ENCODE assay signal across 11 cellular contexts in genomic region chr16:62190426-62190825, GRCh38.
DNase-seq lines count a peak whose midpoint lies in the region; ATAC-seq lines count a peak whose summit lies in the region.
"Had no signal": no experiment of that assay in that cellular context is flagged by ENCODE, and none has a peak within 500 bp of the region (broad histone marks: within the 10 kb centered on the region; RNA-seq: fewer than 3 reads in every experiment).

No MANE protein-coding gene starts in this region.

- H3K9me3 Mint-ChIP-seq in stimulated activated naive B cell treated with anti-CD40 and anti-IgM and Interleukin-4, amounts not matched to agents 10 μg/mL and 1 μg/mL and 100 μg/mL, for 72 hours: peaks cover 0 to 8% of the 10 kb centered on the region in 2 donors

- H3K4me3 ChIP-seq in H7 (ENCODE audit: insufficient read depth, low read depth, low read length): no peak overlapping the region
- H3K4me3 ChIP-seq: prostate gland had no signal

- DNase-seq in AG08395 (ENCODE audit: low spot score) (peak; percentile 17), H7 (peak; percentile 21), SKM-1 (lab: John Stamatoyannopoulos, UW; ENCODE audit: unreplicated experiment) (peak; percentile 36), iris pigment epithelial cell (ENCODE audit: low read depth) (peak; percentile 0), NCI-H2029 treated with DMSO at 0.1 percent for 48 hours (lab: John Stamatoyannopoulos, UW) (no peak), cerebellar nuclear complex (lab: John Stamatoyannopoulos, UW) (no peak)
- no peak for DNase-seq in stimulated activated naive B cell treated with anti-CD40 and anti-IgM and Interleukin-4, amounts not matched to agents 10 μg/mL and 1 μg/mL and 100 μg/mL, for 72 hours
- DNase-seq: NCI-H446 treated with DMSO at 0.1 percent for 48 hours had no signal

- H3K36me3 Mint-ChIP-seq in stimulated activated naive B cell treated with anti-CD40 and anti-IgM and Interleukin-4, amounts not matched to agents 10 μg/mL and 1 μg/mL and 100 μg/mL, for 72 hours: no peaks in the 10 kb centered on the region

- H3K27me3 ChIP-seq in H7 (ENCODE audit: control insufficient read depth, insufficient read depth, low read length): no peaks in the 10 kb centered on the region

- H3K36me3 ChIP-seq in H7 (replicated peaks; ENCODE audit: control insufficient read depth, insufficient read depth, low read length): no peaks in the 10 kb centered on the region
- H3K36me3 ChIP-seq: prostate gland had no signal

- H3K27ac Mint-ChIP-seq in stimulated activated naive B cell treated with anti-CD40 and anti-IgM and Interleukin-4, amounts not matched to agents 10 μg/mL and 1 μg/mL and 100 μg/mL, for 72 hours: no peak overlapping the region
- H3K27ac Mint-ChIP-seq: stimulated activated naive CD8-positive, alpha-beta T cell treated with anti-CD3 and anti-CD28 coated beads, Interleukin-15, Interleukin-2, amounts not matched to agents 100 ng/mL and 50 ng/mL, for 24 hours had no signal

- H3K4me3 Mint-ChIP-seq in stimulated activated naive B cell treated with anti-CD40 and anti-IgM and Interleukin-4, amounts not matched to agents 10 μg/mL and 1 μg/mL and 100 μg/mL, for 72 hours: no peak overlapping the region
- H3K4me3 Mint-ChIP-seq: stimulated activated naive CD8-positive, alpha-beta T cell treated with anti-CD3 and anti-CD28 coated beads, Interleukin-15, Interleukin-2, amounts not matched to agents 100 ng/mL and 50 ng/mL, for 24 hours had no signal

- no peaks in the 10 kb centered on the region for H3K4me1 Mint-ChIP-seq in stimulated activated naive B cell treated with anti-CD40 and anti-IgM and Interleukin-4, amounts not matched to agents 10 μg/mL and 1 μg/mL and 100 μg/mL, for 72 hours

- H3K27me3 Mint-ChIP-seq in stimulated activated naive B cell treated with anti-CD40 and anti-IgM and Interleukin-4, amounts not matched to agents 10 μg/mL and 1 μg/mL and 100 μg/mL, for 72 hours: no peaks in the 10 kb centered on the region
- H3K27me3 Mint-ChIP-seq: stimulated activated naive CD8-positive, alpha-beta T cell treated with anti-CD3 and anti-CD28 coated beads, Interleukin-15, Interleukin-2, amounts not matched to agents 100 ng/mL and 50 ng/mL, for 24 hours had no signal

- no peak for ATAC-seq in stimulated activated naive B cell treated with anti-CD40 and anti-IgM and Interleukin-4, amounts not matched to agents 10 μg/mL and 1 μg/mL and 100 μg/mL, for 72 hours (replicated peaks)
- no peak for ATAC-seq in GM19351 (IDR thresholded peaks at IDR 0.05; ENCODE audit: unreplicated experiment)

Comparison
In these comparisons a context has a peak if more than half of its experiments do, and no peak if none do; other contexts are left out.
1. DNase-seq: peak in AG08395 (single experiment), H7 (single experiment), SKM-1 (single experiment) and iris pigment epithelial cell (single experiment); none in NCI-H2029 treated with DMSO at 0.1 percent for 48 hours (single experiment), stimulated activated naive B cell treated with anti-CD40 and anti-IgM and Interleukin-4, amounts not matched to agents 10 μg/mL and 1 μg/mL and 100 μg/mL, for 72 hours (single experiment) and cerebellar nuclear complex (0 of 2).